In the genomic region with DNA sequence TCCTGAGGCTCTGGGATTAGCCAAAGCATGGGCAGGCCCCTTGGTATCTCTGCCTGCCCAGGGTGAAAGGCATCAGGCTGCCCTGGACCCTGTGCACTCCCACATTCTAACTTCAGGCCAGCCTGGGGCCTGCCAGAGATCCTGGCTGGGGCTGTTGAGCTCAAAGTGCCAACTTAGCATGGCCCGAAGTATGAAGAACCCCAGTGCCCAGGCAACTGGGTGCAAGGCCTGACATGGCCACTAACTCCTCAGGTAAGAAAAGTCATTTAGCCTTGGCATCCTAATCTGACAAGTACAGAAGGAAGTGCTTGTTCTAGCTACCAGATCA, we compare ENCODE assay signal across 12 cellular contexts. TPM values are rescaled to one million over a fixed set of nuclear protein-coding genes. Genes with fewer than 3 reads are reported as not detected.
DNase-seq lines count a peak whose midpoint lies in the region; ATAC-seq, FAIRE-seq and TF ChIP-seq lines count a peak whose summit lies in the region.
"Had no signal": no experiment of that assay in that cellular context is flagged by ENCODE, and none has a peak within 500 bp of the region (broad histone marks: within the 10 kb centered on the region; RNA-seq: fewer than 3 reads in every experiment).

No MANE protein-coding gene starts in this region.

- TF ChIP-seq RAD21 in liver (IDR thresholded peaks at IDR 0.05) = no peak
- TF ChIP-seq RAD21 in HepG2 (CRISPR knock-in tag; IDR thresholded peaks at IDR 0.05) = no peak

- no peak for DNase-seq in HepG2 (ENCODE audit: low spot score)
- no peak for DNase-seq in endodermal cell
- no peak for DNase-seq in nephron progenitor cell
- no peak for DNase-seq in uterus
- no peak for DNase-seq in HAP-1 (ENCODE audit: low spot score in 2 of 2)
- DNase-seq in iPS-NIHi11 (ENCODE audit: low spot score) = no peak
- DNase-seq: activated CD8-positive, alpha-beta memory T cell treated with anti-CD3 and anti-CD28 coated beads, Interleukin-2, amount 50 U/mL, for 4 hours; AML-193; effector CD4-positive, alpha-beta T cell; NCI-H2227 treated with DMSO at 0.1 percent for 48 hours had no signal

- WGBS in liver = 61% methylated on average over 1 of the region's 1 CpG
- WGBS in HepG2 (ENCODE audit: low lambda C conversion rate) = 86% methylated on average over 1 of the region's 1 CpG
- WGBS in endodermal cell (ENCODE audit: insufficient coverage in 1 of 2, insufficient read length in 1 of 2), 2 experiments = 90 to 100% methylated on average over 1 of the region's 1 CpG

- H3K36me3 ChIP-seq in liver (ENCODE audit: control insufficient read depth in 4 of 4, insufficient read depth in 3 of 4, low read depth in 1 of 4, low read length in 3 of 4) = peaks cover 0 to 6% (median 1%) of the 10 kb centered on the region in 4 donors
- H3K36me3 ChIP-seq in HepG2 (replicated peaks in 1 of 2; ENCODE audit: control insufficient read depth in 1 of 2, insufficient read depth in 2 of 2, low read length in 2 of 2) = peaks cover 8 to 52% of the 10 kb centered on the region in 2 experiments
- H3K36me3 ChIP-seq in endodermal cell (ENCODE audit: control insufficient read depth, insufficient read depth, low read length) = peaks cover 12% of the 10 kb centered on the region
- no peaks in the 10 kb centered on the region for H3K36me3 ChIP-seq in uterus
- H3K36me3 ChIP-seq in HAP-1 (replicated peaks) = peaks cover 26% of the 10 kb centered on the region

- no peak overlapping the region for H2AFZ ChIP-seq in HepG2 (ENCODE audit: low read length)

- no peak for ATAC-seq in HepG2
- ATAC-seq in GM21360 (IDR thresholded peaks at IDR 0.05; ENCODE audit: unreplicated experiment) = no peak

- no TSS peak for BruUV-seq in HepG2 (replicated peaks; lab: Mats Ljungman, UMichigan)

- H3K4me3 ChIP-seq in liver (ENCODE audit: low read depth in 1 of 3, low read length in 3 of 3) (no peak overlapping the region), HepG2 (replicated peaks in 1 of 3; ENCODE audit: insufficient read depth in 1 of 3, low read depth in 2 of 3, low read length in 3 of 3) (no peak overlapping the region), endodermal cell (ENCODE audit: low read length) (no peak overlapping the region), uterus (no peak overlapping the region), HAP-1 (no peak overlapping the region)

- H3K9me3 ChIP-seq in liver (ENCODE audit: control insufficient read depth in 4 of 4, low read length in 3 of 4) = no peaks in the 10 kb centered on the region
- no peaks in the 10 kb centered on the region for H3K9me3 ChIP-seq in HepG2 (ENCODE audit: low read length)
- no peaks in the 10 kb centered on the region for H3K9me3 ChIP-seq in endodermal cell (ENCODE audit: control insufficient read depth, low read length)
- H3K9me3 ChIP-seq in uterus = no peaks in the 10 kb centered on the region
- no peaks in the 10 kb centered on the region for H3K9me3 ChIP-seq in HAP-1

- H3K27me3 Mint-ChIP-seq in endodermal cell (ENCODE audit: insufficient read depth) (no peaks in the 10 kb centered on the region), nephron progenitor cell (ENCODE audit: low read depth, poor library complexity) (peaks cover 2% of the 10 kb centered on the region)

- CTCF ChIA-PET in HepG2 (lab: Yijun Ruan, JAX; ENCODE audit: low intra/inter-chr PET ratio, low total read pairs) = no interaction called here

- H3K4me1 Mint-ChIP-seq in endodermal cell = peaks cover 2% of the 10 kb centered on the region
- H3K4me1 Mint-ChIP-seq in nephron progenitor cell = peaks cover 80% of the 10 kb centered on the region

- no peak for FAIRE-seq in HepG2 (lab: Jason Lieb, UNC)

- no peaks in the 10 kb centered on the region for H3K79me2 ChIP-seq in HepG2 (ENCODE audit: insufficient read depth, low read length)

- H3K4me3 Mint-ChIP-seq in endodermal cell = no peak overlapping the region
- no peak overlapping the region for H3K4me3 Mint-ChIP-seq in nephron progenitor cell

- H3K36me3 Mint-ChIP-seq in endodermal cell (ENCODE audit: low read depth) (peaks cover 7% of the 10 kb centered on the region), nephron progenitor cell (ENCODE audit: low read depth) (peaks cover 25% of the 10 kb centered on the region)

- TF ChIP-seq EP300 in HepG2 (IDR thresholded peaks at IDR 0.05; ENCODE audit: low read depth in 2 of 2, low read length in 2 of 2) = no peak
- no peak for TF ChIP-seq EP300 in HepG2 (CRISPR knock-in tag; IDR thresholded peaks at IDR 0.05; ENCODE audit: borderline replicate concordance)

- H3K27ac Mint-ChIP-seq in endodermal cell (peak overlapping the region; percentile 7), nephron progenitor cell (peak overlapping the region; percentile 96)

- no peak for TF ChIP-seq CTCF in liver (IDR thresholded peaks at IDR 0.05; ENCODE audit: low read depth, low read length, missing input control)
- TF ChIP-seq CTCF in HepG2 (CRISPR knock-in tag; IDR thresholded peaks at IDR 0.05) = no peak
- no peak for TF ChIP-seq CTCF in endodermal cell (conservative IDR thresholded peaks at IDR 0.05)
- no peak for TF ChIP-seq CTCF in nephron progenitor cell (IDR thresholded peaks at IDR 0.05)
- TF ChIP-seq CTCF in uterus (IDR thresholded peaks at IDR 0.05) = no peak

- TF ChIP-seq POLR2A in HepG2 (IDR thresholded peaks at IDR 0.05; ENCODE audit: insufficient read depth in 1 of 2, low read depth in 2 of 2, low read length in 2 of 2) (no peak), uterus (IDR thresholded peaks at IDR 0.05) (no peak)

- intact Hi-C loops in HepG2 (cut with micrococcal nuclease; ENCODE audit: unreplicated experiment) (no loop called here), uterus (cut with DNase I; ENCODE audit: low total_unique reads) (no loop called here)

- H3K27me3 ChIP-seq in liver (ENCODE audit: control insufficient read depth in 4 of 4, insufficient read depth in 4 of 4, low read length in 3 of 4) = no peaks in the 10 kb centered on the region
- no peaks in the 10 kb centered on the region for H3K27me3 ChIP-seq in HepG2 (ENCODE audit: control insufficient read depth in 1 of 2, insufficient read depth in 2 of 2, low read length in 2 of 2)
- no peaks in the 10 kb centered on the region for H3K27me3 ChIP-seq in endodermal cell (ENCODE audit: control insufficient read depth, insufficient read depth, low read length, poor library complexity, severe bottlenecking)
- H3K27me3 ChIP-seq in uterus = no peaks in the 10 kb centered on the region
- H3K27me3 ChIP-seq in HAP-1 (ENCODE audit: low read depth) = no peaks in the 10 kb centered on the region

- H3K9me3 Mint-ChIP-seq in endodermal cell = no peaks in the 10 kb centered on the region
- no peaks in the 10 kb centered on the region for H3K9me3 Mint-ChIP-seq in nephron progenitor cell

- H3K27ac ChIP-seq in liver (ENCODE audit: low read depth in 1 of 2, low read length in 2 of 2) (peak overlapping the region; percentile 57 to 75), HepG2 (ENCODE audit: extremely low read length, insufficient read depth, low read length) (no peak overlapping the region), endodermal cell (ENCODE audit: low read depth, low read length) (peak overlapping the region; percentile 16), uterus (peak overlapping the region; percentile 84 to 92)

- 0 out of 2 replicates have a peak, but pooled peaks cover 2% of the 10 kb centered on the region for H4K20me1 ChIP-seq in HepG2 (ENCODE audit: insufficient read depth, low read length)

- peaks cover 25 to 62% (median 40%) of the 10 kb centered on the region in 4 donors for H3K4me1 ChIP-seq in liver (ENCODE audit: control insufficient read depth in 4 of 4, insufficient read depth in 4 of 4, low read length in 3 of 4)
- no peaks in the 10 kb centered on the region for H3K4me1 ChIP-seq in HepG2 (ENCODE audit: insufficient read depth, low read length)
- no peaks in the 10 kb centered on the region for H3K4me1 ChIP-seq in endodermal cell (ENCODE audit: control insufficient read depth, insufficient read depth, low read length)
- peaks cover 40 to 50% of the 10 kb centered on the region in 2 donors for H3K4me1 ChIP-seq in uterus
- no peaks in the 10 kb centered on the region for H3K4me1 ChIP-seq in HAP-1

- in situ Hi-C loops in HepG2 (cut with HindIII; ENCODE audit: extremely low pct_ligation_motif_present, low pct_unique_long_range_greater_than_20kb) (no loop called here), HAP-1 (cut with MboI; ENCODE audit: low sequenced_read_pairs) (no loop called here)

- POLR2A ChIA-PET in HepG2 (lab: Yijun Ruan, JAX) = no interaction called here

- H3K4me2 ChIP-seq in HepG2 (ENCODE audit: low read depth, low read length) = no peak overlapping the region

- H3K9ac ChIP-seq in liver (ENCODE audit: low read depth in 1 of 2, low read length in 2 of 2) (no peak overlapping the region), HepG2 (ENCODE audit: insufficient read depth, low read depth, low read length) (no peak overlapping the region), endodermal cell (ENCODE audit: extremely low read depth, low read length, poor library complexity, severe bottlenecking) (no peak overlapping the region)

RNA-seq across cellular contexts. Expression of a gene that starts 43.2 kb away (rescaled TPM):
- total RNA-seq in liver (10 to 100 TPM; 10.2 to 24.0 TPM), HepG2 (2016; rRNA removed; fragmentation: Illumina TruSeq; extraction: Trizol) (17.6 and 19.3 TPM in 2 replicates), endodermal cell (10 to 100 TPM; 19.3 to 22.6 TPM), uterus (10 to 100 TPM; 10.9 to 94.3 (median 67.8) TPM)
- polyA plus RNA-seq in liver (1 to 10 TPM; 1.1 to 2.3 TPM), HepG2 (2011; rRNA removed) (5.8 and 6.4 TPM in 2 replicates)
- 37.4 and 40.4 TPM in 2 replicates for total RNA-seq in HepG2 (2016; cell fraction: cytosol; rRNA removed; fragmentation: Illumina TruSeq; extraction: Trizol; ENCODE audit: low read depth)
- total RNA-seq in HepG2 (2016; cell fraction: insoluble cytoplasmic fraction; rRNA removed; fragmentation: Illumina TruSeq; extraction: Trizol) = 15.2 and 19.1 TPM in 2 replicates
- 19.0 and 21.2 TPM in 2 replicates for total RNA-seq in HepG2 (2016; cell fraction: membrane; rRNA removed; fragmentation: Illumina TruSeq; extraction: Trizol)
- total RNA-seq in HepG2 (2016; cell fraction: nucleus; rRNA removed; fragmentation: Illumina TruSeq; extraction: Trizol) = 13.6 and 18.0 TPM in 2 replicates
- 4.7 and 7.2 TPM in 2 replicates for polyA plus RNA-seq in HepG2 (2011; cell fraction: cytosol; rRNA removed)
- 7.7 and 11.9 TPM in 2 replicates for polyA plus RNA-seq in HepG2 (2011; cell fraction: nucleus; rRNA removed)
- 3.5 and 5.6 TPM in 2 replicates for polyA plus RNA-seq in HepG2 (2012)
- 0.71 and 0.72 TPM in 2 replicates for polyA plus RNA-seq in HepG2 (2016; cell fraction: cytosol; fragmentation: Illumina TruSeq; extraction: Trizol; ENCODE audit: low read depth)
- polyA plus RNA-seq in HepG2 (2016; cell fraction: insoluble cytoplasmic fraction; fragmentation: Illumina TruSeq; extraction: Trizol; ENCODE audit: low read depth) = 10.3 and 11.4 TPM in 2 replicates
- 3.6 and 4.1 TPM in 2 replicates for polyA plus RNA-seq in HepG2 (2016; cell fraction: membrane; fragmentation: Illumina TruSeq; extraction: Trizol; ENCODE audit: low read depth)
- 13.5 and 14.8 TPM in 2 replicates for polyA plus RNA-seq in HepG2 (2016; cell fraction: nucleus; fragmentation: Illumina TruSeq; extraction: Trizol; ENCODE audit: insufficient read depth, low read depth)
- polyA minus RNA-seq in HepG2 (2011; rRNA and poly(A)+ RNA removed; ENCODE audit: low replicate concordance) = 28.7 and 33.7 TPM in 2 replicates
- 7.5 and 12.7 TPM in 2 replicates for polyA minus RNA-seq in HepG2 (2011; cell fraction: cytosol; rRNA and poly(A)+ RNA removed)
- polyA minus RNA-seq in HepG2 (2011; cell fraction: nucleus; rRNA and poly(A)+ RNA removed) = 9.5 and 10.1 TPM in 2 replicates
- 21.4 TPM for polyA plus RNA-seq in endodermal cell (2013, experiment 1 of 2)
- polyA plus RNA-seq in endodermal cell (2013, experiment 2 of 2) = 20.2 TPM
